In the genomic region with DNA sequence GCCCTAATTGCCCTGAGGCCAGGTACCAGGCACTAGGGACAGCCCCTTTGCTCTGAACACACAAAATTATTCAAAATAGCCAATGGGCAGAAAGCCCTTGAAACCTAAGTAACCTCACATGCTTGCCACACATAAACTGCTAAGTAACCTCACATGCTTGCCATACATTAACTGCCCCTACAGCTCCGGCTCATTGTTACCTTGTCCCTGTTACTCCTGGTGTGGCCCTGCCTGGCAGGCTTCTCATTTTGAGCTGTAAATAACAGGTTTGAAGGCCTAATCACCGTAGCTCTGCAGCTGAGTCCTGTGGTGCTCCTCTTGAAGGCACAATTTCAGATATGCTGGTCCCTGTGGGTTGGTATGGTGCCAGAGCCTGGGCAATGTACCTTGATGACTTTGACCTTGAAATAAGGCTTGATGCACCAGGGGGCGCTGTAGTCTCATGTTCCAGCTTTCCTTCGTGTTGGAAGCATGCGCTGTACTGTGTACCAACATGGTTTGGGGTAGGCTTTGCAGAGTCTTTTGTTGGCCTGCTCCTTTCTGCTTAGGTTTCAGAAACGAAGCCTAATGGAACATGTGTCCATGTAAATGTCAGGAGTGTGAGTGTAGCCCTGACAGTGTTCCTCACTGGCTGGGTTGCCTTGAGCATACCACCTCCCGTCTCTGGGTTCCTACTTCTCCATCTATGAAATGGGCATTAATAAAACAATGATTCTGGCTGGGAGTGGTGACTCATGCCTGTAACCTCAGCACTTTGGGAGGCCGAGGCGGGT, we compare ENCODE assay signal across 8 cellular contexts. TPM values are rescaled to one million over a fixed set of nuclear protein-coding genes. Genes with fewer than 3 reads are reported as not detected.
DNase-seq lines count a peak whose midpoint lies in the region; ATAC-seq and TF ChIP-seq lines count a peak whose summit lies in the region.

No MANE protein-coding gene starts in this region.

- TF ChIP-seq CTCF in choroid plexus epithelial cell (conservative IDR thresholded peaks at IDR 0.05; ENCODE audit: low read depth, low read length): peak; percentile 87

- DNase-seq in AML-193 (lab: John Stamatoyannopoulos, UW) (peak; percentile 77 to 78), NCI-H510A treated with DMSO at 0.1 percent for 48 hours (lab: John Stamatoyannopoulos, UW) (peak; percentile 77), choroid plexus epithelial cell (ENCODE audit: low read depth) (peak; percentile 88), lung microvascular endothelial cell (ENCODE audit: low read depth in 2 of 2) (peak; percentile 87 to 90)
- DNase-seq in activated CD4-positive, alpha-beta T cell treated with anti-CD3 and anti-CD28 coated beads for 24 hours (ENCODE audit: low read depth in 2 of 2): peak; percentile 97 to 98
- DNase-seq in stimulated activated CD8-positive, alpha-beta memory T cell treated with anti-CD3 and anti-CD28 coated beads, Interleukin-15, amount 100 ng/mL, for 24 hours (ENCODE audit: low read depth): peak; percentile 93

- H3K4me3 ChIP-seq in choroid plexus epithelial cell (ENCODE audit: low read depth, low read length): no peak overlapping the region

- ATAC-seq in GM18870 (IDR thresholded peaks at IDR 0.05; ENCODE audit: unreplicated experiment): peak; percentile 84
- ATAC-seq in HG03175 (IDR thresholded peaks at IDR 0.05; ENCODE audit: unreplicated experiment): peak; percentile 91

RNA-seq across cellular contexts. Expression of a gene that starts 3.8 kb away (rescaled TPM):
- not detected in 2 replicates for total RNA-seq in lung microvascular endothelial cell
